15 cellular contexts compared by ENCODE assay signal in genomic region chr3:151434151-151434890, GRCh38. TPM values are rescaled to one million over a fixed set of nuclear protein-coding genes. Genes with fewer than 3 reads are reported as not detected.
DNase-seq lines count a peak whose midpoint lies in the region; ATAC-seq lines count a peak whose summit lies in the region.
"Had no signal": no experiment of that assay in that cellular context is flagged by ENCODE, and none has a peak within 500 bp of the region (broad histone marks: within the 10 kb centered on the region; RNA-seq: fewer than 3 reads in every experiment).

No MANE protein-coding gene starts in this region.

- DNase-seq in EL (peak; percentile 85), M059J (ENCODE audit: low read depth) (peak; percentile 95), dedifferentiated amniotic fluid mesenchymal stem cell (ENCODE audit: extremely low spot score) (peak; percentile 83), non-pigmented ciliary epithelial cell (ENCODE audit: low read depth) (peak; percentile 73), NCI-H1930 (lab: John Stamatoyannopoulos, UW) (no peak)
- no peak for DNase-seq in activated effector memory CD4-positive, alpha-beta T cell treated with Interleukin-2 at 50 U/mL for 16 hours
- no peak for DNase-seq in activated CD4-positive, CD25-positive, alpha-beta regulatory T cell (lab: John Stamatoyannopoulos, UW)
- DNase-seq: activated CD4-positive, alpha-beta T cell treated with anti-CD3 and anti-CD28 coated beads, Interleukin-2, amount 10 ng/mL, durations not matched to agents 7 days and 5 days; DND-41; NCI-H2227 treated with DMSO at 0.1 percent for 48 hours; SIG-M5 had no signal

- no peak overlapping the region for H3K27ac Mint-ChIP-seq in stimulated activated memory B cell treated with anti-CD40 and anti-IgM and Interleukin-4, amounts not matched to agents 10 μg/mL and 1 μg/mL and 100 μg/mL, for 72 hours
- H3K27ac Mint-ChIP-seq: activated CD4-positive, alpha-beta T cell treated with anti-CD3 and anti-CD28 coated beads, Interleukin-2, amount 10 ng/mL, durations not matched to agents 7 days and 5 days; activated naive CD4-positive, alpha-beta T cell treated with anti-CD3 and anti-CD28 coated beads, Interleukin-2, amount 50 U/mL, for 72 hours; stimulated activated effector memory CD8-positive, alpha-beta T cell treated with anti-CD3 and anti-CD28 coated beads, Interleukin-12 subunit alpha, Interleukin-12 subunit beta, amount 100 ng/mL, for 72 hours had no signal

- no peaks in the 10 kb centered on the region for H3K36me3 Mint-ChIP-seq in stimulated activated memory B cell treated with anti-CD40 and anti-IgM and Interleukin-4, amounts not matched to agents 10 μg/mL and 1 μg/mL and 100 μg/mL, for 72 hours
- H3K36me3 Mint-ChIP-seq: activated naive CD4-positive, alpha-beta T cell treated with anti-CD3 and anti-CD28 coated beads, Interleukin-2, amount 50 U/mL, for 72 hours; stimulated activated effector memory CD8-positive, alpha-beta T cell treated with anti-CD3 and anti-CD28 coated beads, Interleukin-12 subunit alpha, Interleukin-12 subunit beta, amount 100 ng/mL, for 72 hours had no signal

- no peak for ATAC-seq in stimulated activated memory B cell treated with anti-CD40 and anti-IgM and Interleukin-4, amounts not matched to agents 10 μg/mL and 1 μg/mL and 100 μg/mL, for 72 hours
- ATAC-seq: activated naive CD4-positive, alpha-beta T cell treated with anti-CD3 and anti-CD28 coated beads, Interleukin-2, amount 50 U/mL, for 72 hours; stimulated activated effector memory CD8-positive, alpha-beta T cell treated with anti-CD3 and anti-CD28 coated beads, Interleukin-12 subunit alpha, Interleukin-12 subunit beta, amount 100 ng/mL, for 72 hours had no signal

- H3K4me3 Mint-ChIP-seq in stimulated activated memory B cell treated with anti-CD40 and anti-IgM and Interleukin-4, amounts not matched to agents 10 μg/mL and 1 μg/mL and 100 μg/mL, for 72 hours: no peak overlapping the region
- H3K4me3 Mint-ChIP-seq: activated CD4-positive, alpha-beta T cell treated with anti-CD3 and anti-CD28 coated beads, Interleukin-2, amount 10 ng/mL, durations not matched to agents 7 days and 5 days; stimulated activated effector memory CD8-positive, alpha-beta T cell treated with anti-CD3 and anti-CD28 coated beads, Interleukin-12 subunit alpha, Interleukin-12 subunit beta, amount 100 ng/mL, for 72 hours had no signal

- no peaks in the 10 kb centered on the region for H3K9me3 Mint-ChIP-seq in stimulated activated memory B cell treated with anti-CD40 and anti-IgM and Interleukin-4, amounts not matched to agents 10 μg/mL and 1 μg/mL and 100 μg/mL, for 72 hours
- H3K9me3 Mint-ChIP-seq: activated CD4-positive, alpha-beta T cell treated with anti-CD3 and anti-CD28 coated beads, Interleukin-2, amount 10 ng/mL, durations not matched to agents 7 days and 5 days; activated naive CD4-positive, alpha-beta T cell treated with anti-CD3 and anti-CD28 coated beads, Interleukin-2, amount 50 U/mL, for 72 hours; stimulated activated effector memory CD8-positive, alpha-beta T cell treated with anti-CD3 and anti-CD28 coated beads, Interleukin-12 subunit alpha, Interleukin-12 subunit beta, amount 100 ng/mL, for 72 hours had no signal

- peaks cover 7% of the 10 kb centered on the region for H3K4me1 Mint-ChIP-seq in stimulated activated memory B cell treated with anti-CD40 and anti-IgM and Interleukin-4, amounts not matched to agents 10 μg/mL and 1 μg/mL and 100 μg/mL, for 72 hours
- H3K4me1 Mint-ChIP-seq: activated CD4-positive, alpha-beta T cell treated with anti-CD3 and anti-CD28 coated beads, Interleukin-2, amount 10 ng/mL, durations not matched to agents 7 days and 5 days had no signal

- H3K27me3 Mint-ChIP-seq in stimulated activated memory B cell treated with anti-CD40 and anti-IgM and Interleukin-4, amounts not matched to agents 10 μg/mL and 1 μg/mL and 100 μg/mL, for 72 hours: no peaks in the 10 kb centered on the region
- H3K27me3 Mint-ChIP-seq: activated CD4-positive, alpha-beta T cell treated with anti-CD3 and anti-CD28 coated beads, Interleukin-2, amount 10 ng/mL, durations not matched to agents 7 days and 5 days had no signal

RNA-seq across cellular contexts. Expression of gene IGSF10, which starts 26.5 kb away (rescaled TPM):
- 4.3 and 5.1 TPM in 2 replicates for total RNA-seq in M059J (2014; rRNA removed; shearing (Covaris generic))
- total RNA-seq: activated CD4-positive, alpha-beta T cell treated with anti-CD3 and anti-CD28 coated beads, Interleukin-2, amount 10 ng/mL, durations not matched to agents 7 days and 5 days; activated naive CD4-positive, alpha-beta T cell treated with anti-CD3 and anti-CD28 coated beads, Interleukin-2, amount 50 U/mL, for 72 hours; endothelial cell of umbilical vein had no signal

RNA-seq across cellular contexts. Expression of gene P2RY12, which starts 49.8 kb away (rescaled TPM):
- not detected in 2 replicates for total RNA-seq in M059J (2014; rRNA removed; shearing (Covaris generic))
- total RNA-seq: activated CD4-positive, alpha-beta T cell treated with anti-CD3 and anti-CD28 coated beads, Interleukin-2, amount 10 ng/mL, durations not matched to agents 7 days and 5 days; activated naive CD4-positive, alpha-beta T cell treated with anti-CD3 and anti-CD28 coated beads, Interleukin-2, amount 50 U/mL, for 72 hours; endothelial cell of umbilical vein had no signal

Comparison
In these comparisons a context has a peak if more than half of its experiments do, and no peak if none do; other contexts are left out.
1. DNase-seq: peak in EL (single experiment), M059J (single experiment), dedifferentiated amniotic fluid mesenchymal stem cell (single experiment) and non-pigmented ciliary epithelial cell (single experiment); none in NCI-H1930 (0 of 2), activated effector memory CD4-positive, alpha-beta T cell treated with Interleukin-2 at 50 U/mL for 16 hours (single experiment) and activated CD4-positive, CD25-positive, alpha-beta regulatory T cell (0 of 4).